ENCODE assay signal across 18 cellular contexts in the genomic region with DNA sequence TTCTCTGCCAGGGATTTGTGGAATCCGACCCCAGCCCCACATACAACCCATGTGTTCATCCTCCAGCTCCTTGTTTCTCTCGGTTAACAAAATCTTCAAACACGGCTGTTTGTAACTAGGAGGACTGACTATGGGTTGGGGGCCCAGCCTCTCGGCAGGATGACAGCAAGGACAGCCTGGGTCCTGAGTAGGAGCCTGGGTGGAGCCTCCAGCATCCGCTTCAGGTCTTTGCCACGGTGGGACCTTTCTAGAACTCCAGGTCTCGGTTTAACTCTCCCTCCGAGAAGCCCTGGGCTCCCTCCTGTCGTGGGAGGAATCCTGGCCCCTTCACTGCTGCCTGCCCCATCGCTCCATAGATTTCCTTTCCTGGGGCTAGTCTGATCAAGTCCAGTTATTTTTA.
DNase-seq lines count a peak whose midpoint lies in the region; ATAC-seq, FAIRE-seq and TF ChIP-seq lines count a peak whose summit lies in the region.
"Had no signal": no experiment of that assay in that cellular context is flagged by ENCODE, and none has a peak within 500 bp of the region (broad histone marks: within the 10 kb centered on the region; RNA-seq: fewer than 3 reads in every experiment).

No MANE protein-coding gene starts in this region.

- TF ChIP-seq RAD21 in HepG2 (CRISPR knock-in tag; IDR thresholded peaks at IDR 0.05): no peak

- H3K27me3 Mint-ChIP-seq in chondrocyte (ENCODE audit: low read depth): peaks cover 16% of the 10 kb centered on the region
- peaks cover 2% of the 10 kb centered on the region for H3K27me3 Mint-ChIP-seq in neural progenitor cell (ENCODE audit: insufficient read depth, low read depth)

- H3K4me1 ChIP-seq in right lobe of liver: no peaks in the 10 kb centered on the region
- H3K4me1 ChIP-seq in HepG2 (ENCODE audit: insufficient read depth, low read length): no peaks in the 10 kb centered on the region
- peaks cover 11% of the 10 kb centered on the region for H3K4me1 ChIP-seq in neural progenitor cell
- H3K4me1 ChIP-seq in aorta (ENCODE audit: control insufficient read depth in 1 of 2, insufficient read depth in 2 of 2, low read length in 2 of 2): no peaks in the 10 kb centered on the region

- POLR2A ChIA-PET in HepG2 (lab: Yijun Ruan, JAX): no interaction called here

- no peaks in the 10 kb centered on the region for H3K9me3 Mint-ChIP-seq in chondrocyte (ENCODE audit: low read depth)
- H3K9me3 Mint-ChIP-seq in neural progenitor cell: no peaks in the 10 kb centered on the region
- H3K9me3 Mint-ChIP-seq: GM23338 had no signal

- ATAC-seq in right lobe of liver: no peak
- ATAC-seq in HepG2: no peak
- no peak for ATAC-seq in aorta (ENCODE audit: low FRiP score)
- ATAC-seq: GM23338 had no signal

- H3K4me3 Mint-ChIP-seq in chondrocyte (ENCODE audit: unreplicated experiment) (no peak overlapping the region), neural progenitor cell (no peak overlapping the region)
- H3K4me3 Mint-ChIP-seq: B cell; CD4-positive, alpha-beta memory T cell; GM23338 had no signal

- TF ChIP-seq EP300 in HepG2 (IDR thresholded peaks at IDR 0.05; ENCODE audit: low read depth in 2 of 2, low read length in 2 of 2) (no peak), HepG2 (CRISPR knock-in tag; IDR thresholded peaks at IDR 0.05; ENCODE audit: borderline replicate concordance) (no peak)

- TF ChIP-seq POLR2A in right lobe of liver (IDR thresholded peaks at IDR 0.05) (no peak), HepG2 (IDR thresholded peaks at IDR 0.05; ENCODE audit: insufficient read depth in 1 of 2, low read depth in 2 of 2, low read length in 2 of 2) (no peak)

- H3K27ac Mint-ChIP-seq in chondrocyte (ENCODE audit: unreplicated experiment) (no peak overlapping the region), neural progenitor cell (peak overlapping the region; percentile 47)
- H3K27ac Mint-ChIP-seq: B cell; CD4-positive, alpha-beta memory T cell; GM23338 had no signal

- BruUV-seq in HepG2 (replicated peaks; lab: Mats Ljungman, UMichigan): no TSS peak

- H3K27ac ChIP-seq in right lobe of liver (no peak overlapping the region), HepG2 (ENCODE audit: extremely low read length, insufficient read depth, low read length) (no peak overlapping the region), neural progenitor cell (no peak overlapping the region), aorta (ENCODE audit: low read depth in 1 of 2, low read length in 2 of 2) (no peak overlapping the region)

- H3K9me3 ChIP-seq in right lobe of liver (no peaks in the 10 kb centered on the region), HepG2 (ENCODE audit: low read length) (no peaks in the 10 kb centered on the region), neural progenitor cell (ENCODE audit: low read depth) (no peaks in the 10 kb centered on the region), aorta (ENCODE audit: control insufficient read depth, low read length) (no peaks in the 10 kb centered on the region)

- no peaks in the 10 kb centered on the region for H3F3A ChIP-seq in neural progenitor cell (ENCODE audit: low read depth)

- TF ChIP-seq CTCF in right lobe of liver (IDR thresholded peaks at IDR 0.05) (no peak), HepG2 (CRISPR knock-in tag; IDR thresholded peaks at IDR 0.05) (no peak), chondrocyte (IDR thresholded peaks at IDR 0.05) (no peak), neural progenitor cell (IDR thresholded peaks at IDR 0.05) (no peak)

- H3K4me3 ChIP-seq in right lobe of liver (no peak overlapping the region), HepG2 (replicated peaks in 1 of 3; ENCODE audit: insufficient read depth in 1 of 3, low read depth in 2 of 3, low read length in 3 of 3) (no peak overlapping the region), neural progenitor cell (no peak overlapping the region), aorta (ENCODE audit: low read length in 2 of 2) (no peak overlapping the region)
- H3K4me3 ChIP-seq: GM23338 had no signal

- no peaks in the 10 kb centered on the region for H3K36me3 Mint-ChIP-seq in chondrocyte (ENCODE audit: low read depth)
- H3K36me3 Mint-ChIP-seq in neural progenitor cell: no peaks in the 10 kb centered on the region
- H3K36me3 Mint-ChIP-seq: CD4-positive, alpha-beta memory T cell had no signal

- H3K36me3 ChIP-seq in right lobe of liver: no peaks in the 10 kb centered on the region
- H3K36me3 ChIP-seq in HepG2 (replicated peaks in 1 of 2; ENCODE audit: control insufficient read depth in 1 of 2, insufficient read depth in 2 of 2, low read length in 2 of 2): no peaks in the 10 kb centered on the region
- no peaks in the 10 kb centered on the region for H3K36me3 ChIP-seq in neural progenitor cell
- H3K36me3 ChIP-seq in aorta (ENCODE audit: control insufficient read depth in 1 of 2, insufficient read depth in 2 of 2, low read length in 1 of 2): no peaks in the 10 kb centered on the region

- intact Hi-C loops in right lobe of liver (cut with DNase I) (no loop called here), HepG2 (cut with micrococcal nuclease; ENCODE audit: unreplicated experiment) (no loop called here), aorta (cut with DNase I) (no loop called here), posterior vena cava (cut with DNase I) (no loop called here)

- H3K27me3 ChIP-seq in right lobe of liver (no peaks in the 10 kb centered on the region), HepG2 (ENCODE audit: control insufficient read depth in 1 of 2, insufficient read depth in 2 of 2, low read length in 2 of 2) (peaks cover 4 to 42% of the 10 kb centered on the region in 2 experiments; a peak in 3 of 5 replicates), neural progenitor cell (no peaks in the 10 kb centered on the region), aorta (ENCODE audit: control insufficient read depth in 1 of 2, insufficient read depth in 2 of 2, low read length in 1 of 2) (no peaks in the 10 kb centered on the region)

- in situ Hi-C loops in HepG2 (cut with HindIII; ENCODE audit: extremely low pct_ligation_motif_present, low pct_unique_long_range_greater_than_20kb): no loop called here

- H3K79me2 ChIP-seq in HepG2 (ENCODE audit: insufficient read depth, low read length): no peaks in the 10 kb centered on the region
- no peaks in the 10 kb centered on the region for H3K79me2 ChIP-seq in neural progenitor cell (ENCODE audit: low read depth)

- H4K20me1 ChIP-seq in HepG2 (ENCODE audit: insufficient read depth, low read length) (no peaks in the 10 kb centered on the region), neural progenitor cell (ENCODE audit: low read depth) (no peaks in the 10 kb centered on the region)

- CTCF ChIA-PET in HepG2 (lab: Yijun Ruan, JAX; ENCODE audit: low intra/inter-chr PET ratio, low total read pairs): no interaction called here

- H3K9ac ChIP-seq in HepG2 (ENCODE audit: insufficient read depth, low read depth, low read length) (no peak overlapping the region), neural progenitor cell (no peak overlapping the region)

- no peak for FAIRE-seq in HepG2 (lab: Jason Lieb, UNC)
- FAIRE-seq: A204.1, D721Med, GM12892 had no signal

- WGBS in right lobe of liver (ENCODE audit: insufficient coverage, low coverage, low lambda C conversion rate, missing lambda C conversion rate): 68% methylated on average over 5 of the region's 10 CpGs
- 49% methylated on average over 6 of the region's 10 CpGs for WGBS in HepG2 (ENCODE audit: low lambda C conversion rate)
- WGBS in aorta, 2 donors: 81 to 86% methylated on average over 10 of the region's 10 CpGs

- DNase-seq in right lobe of liver (peak in 2 of 3 donors; percentile 17 to 19), HepG2 (ENCODE audit: low spot score) (no peak), chondrocyte (ENCODE audit: low spot score) (peak; percentile 61), neural progenitor cell (ENCODE audit: low spot score) (no peak), aorta (peak; percentile 19 to 38), NCI-H2171 treated with DMSO at 0.1 percent for 48 hours (lab: John Stamatoyannopoulos, UW) (no peak), posterior vena cava (ENCODE audit: low spot score) (no peak)
- DNase-seq: C1 segment of cervical spinal cord; CD4-positive, alpha-beta memory T cell; DMS153; DND-41; GDM1; H7 had no signal

- H3K4me1 Mint-ChIP-seq in chondrocyte (ENCODE audit: low read depth) (peaks cover 3% of the 10 kb centered on the region), neural progenitor cell (peaks cover 13% of the 10 kb centered on the region)
- H3K4me1 Mint-ChIP-seq: B cell; CD4-positive, alpha-beta memory T cell had no signal

- no peak overlapping the region for H2AFZ ChIP-seq in HepG2 (ENCODE audit: low read length)
- no peak overlapping the region for H2AFZ ChIP-seq in neural progenitor cell (replicated peaks)
- H2AFZ ChIP-seq: GM23338 had no signal

- H3K4me2 ChIP-seq in HepG2 (ENCODE audit: low read depth, low read length) (no peak overlapping the region), neural progenitor cell (no peak overlapping the region)
- H3K4me2 ChIP-seq: GM23338 had no signal

TF ChIP-seq in HepG2, 621 proteins besides CTCF, POLR2A, EP300 and RAD21:
- TF ChIP-seq ZNF737 (CRISPR knock-in tag; IDR thresholded peaks at IDR 0.05; ENCODE audit: borderline replicate concordance): no peak
- TF ChIP-seq CC2D1A (CRISPR knock-in tag; IDR thresholded peaks at IDR 0.05): no peak
- TF ChIP-seq SOX13 (IDR thresholded peaks at IDR 0.05): no peak
- TF ChIP-seq SOX13 (CRISPR knock-in tag; conservative IDR thresholded peaks at IDR 0.05 in 1 of 2, IDR thresholded peaks at IDR 0.05 in 1 of 2): no peak
- TF ChIP-seq SCMH1 (CRISPR knock-in tag; IDR thresholded peaks at IDR 0.05; ENCODE audit: borderline replicate concordance): no peak
- TF ChIP-seq ZNF251 (CRISPR knock-in tag; IDR thresholded peaks at IDR 0.05): no peak

Comparison
In these comparisons a context has a peak if more than half of its experiments do, and no peak if none do; other contexts are left out.
1. DNase-seq: peak in right lobe of liver (2 of 3), chondrocyte (single experiment) and aorta (2 of 2); none in HepG2 (single experiment), neural progenitor cell (single experiment), NCI-H2171 treated with DMSO at 0.1 percent for 48 hours (single experiment) and posterior vena cava (single experiment).